In genomic region chr12:75876843-75877587, GRCh38 we compare ENCODE assay signal across 14 cellular contexts.
DNase-seq lines count a peak whose midpoint lies in the region; ATAC-seq and TF ChIP-seq lines count a peak whose summit lies in the region.
"Had no signal": no experiment of that assay in that cellular context is flagged by ENCODE, and none has a peak within 500 bp of the region (broad histone marks: within the 10 kb centered on the region; RNA-seq: fewer than 3 reads in every experiment).

No MANE protein-coding gene starts in this region.

- no peak for TF ChIP-seq CTCF in thoracic aorta (IDR thresholded peaks at IDR 0.05)

- peaks cover 0 to 23% of the 10 kb centered on the region in 2 donors for H3K4me1 ChIP-seq in thoracic aorta (ENCODE audit: control insufficient read depth in 1 of 2, low read depth in 2 of 2)
- H3K4me1 ChIP-seq: colonic mucosa had no signal

- peaks cover 24% of the 10 kb centered on the region for H3K4me1 Mint-ChIP-seq in activated CD4-positive, alpha-beta T cell treated with anti-CD3 and anti-CD28 coated beads, Interleukin-2, amount 10 ng/mL, durations not matched to agents 24 days and 14 days
- peaks cover 26% of the 10 kb centered on the region for H3K4me1 Mint-ChIP-seq in activated naive CD8-positive, alpha-beta T cell treated with anti-CD3 and anti-CD28 coated beads, Interleukin-2, amount 50 U/mL, for 24 hours

- H3K9me3 ChIP-seq in thoracic aorta: no peaks in the 10 kb centered on the region
- H3K9me3 ChIP-seq: colonic mucosa had no signal

- ATAC-seq in activated naive CD8-positive, alpha-beta T cell treated with anti-CD3 and anti-CD28 coated beads, Interleukin-2, amount 50 U/mL, for 24 hours: peak; percentile 68
- ATAC-seq in thoracic aorta (ENCODE audit: insufficient number of reproducible peaks, low FRiP score, low read depth): no peak
- no peak for ATAC-seq in HG02981 (IDR thresholded peaks at IDR 0.05; ENCODE audit: unreplicated experiment)
- no peak for ATAC-seq in left colon

- H3K27ac ChIP-seq in thoracic aorta: no peak overlapping the region
- H3K27ac ChIP-seq: colonic mucosa, RWPE1 had no signal

- no peak overlapping the region for H3K4me3 Mint-ChIP-seq in activated CD4-positive, alpha-beta T cell treated with anti-CD3 and anti-CD28 coated beads, Interleukin-2, amount 10 ng/mL, durations not matched to agents 24 days and 14 days
- H3K4me3 Mint-ChIP-seq in activated naive CD8-positive, alpha-beta T cell treated with anti-CD3 and anti-CD28 coated beads, Interleukin-2, amount 50 U/mL, for 24 hours: peak overlapping the region; percentile 51
- H3K4me3 Mint-ChIP-seq: T-helper 1 cell treated with Interleukin-12 subunit alpha and Interleukin-12 subunit beta and Interleukin-4 antibody, amounts not matched to agents 30 μg/mL and 1 μg/mL, for 36 hours had no signal

- peaks cover 12% of the 10 kb centered on the region for H3K9me3 Mint-ChIP-seq in activated CD4-positive, alpha-beta T cell treated with anti-CD3 and anti-CD28 coated beads, Interleukin-2, amount 10 ng/mL, durations not matched to agents 24 days and 14 days
- peaks cover 5% of the 10 kb centered on the region for H3K9me3 Mint-ChIP-seq in activated naive CD8-positive, alpha-beta T cell treated with anti-CD3 and anti-CD28 coated beads, Interleukin-2, amount 50 U/mL, for 24 hours

- H3K27ac Mint-ChIP-seq in activated CD4-positive, alpha-beta T cell treated with anti-CD3 and anti-CD28 coated beads, Interleukin-2, amount 10 ng/mL, durations not matched to agents 24 days and 14 days: peak overlapping the region; percentile 39
- H3K27ac Mint-ChIP-seq in activated naive CD8-positive, alpha-beta T cell treated with anti-CD3 and anti-CD28 coated beads, Interleukin-2, amount 50 U/mL, for 24 hours: peak overlapping the region; percentile 75
- H3K27ac Mint-ChIP-seq: T-helper 1 cell treated with Interleukin-12 subunit alpha and Interleukin-12 subunit beta and Interleukin-4 antibody, amounts not matched to agents 30 μg/mL and 1 μg/mL, for 36 hours had no signal

- H3K36me3 ChIP-seq in thoracic aorta: no peaks in the 10 kb centered on the region
- H3K36me3 ChIP-seq: colonic mucosa had no signal

- no peaks in the 10 kb centered on the region for H3K27me3 ChIP-seq in thoracic aorta (replicated peaks; ENCODE audit: insufficient read depth)
- H3K27me3 ChIP-seq: colonic mucosa had no signal

- intact Hi-C loops in activated CD4-positive, alpha-beta T cell treated with anti-CD3 and anti-CD28 coated beads, Interleukin-2, amount 10 ng/mL, durations not matched to agents 24 days and 14 days (cut with micrococcal nuclease): no loop called here
- intact Hi-C loops in left colon (cut with DNase I, micrococcal nuclease): no loop called here

- H3K27me3 Mint-ChIP-seq in activated CD4-positive, alpha-beta T cell treated with anti-CD3 and anti-CD28 coated beads, Interleukin-2, amount 10 ng/mL, durations not matched to agents 24 days and 14 days: peaks cover 48% of the 10 kb centered on the region
- H3K27me3 Mint-ChIP-seq in activated naive CD8-positive, alpha-beta T cell treated with anti-CD3 and anti-CD28 coated beads, Interleukin-2, amount 50 U/mL, for 24 hours: peaks cover 39% of the 10 kb centered on the region

- H3K4me3 ChIP-seq in thoracic aorta: peak overlapping the region; percentile 61
- H3K4me3 ChIP-seq: colonic mucosa had no signal

- DNase-seq in activated CD4-positive, alpha-beta T cell treated with anti-CD3 and anti-CD28 coated beads, Interleukin-2, amount 10 ng/mL, durations not matched to agents 24 days and 14 days: no peak
- no peak for DNase-seq in activated CD4-positive, alpha-beta T cell treated with anti-CD3 and anti-CD28 coated beads, Interleukin-2, amount 50 U/mL, for 1 hour
- no peak for DNase-seq in activated naive CD8-positive, alpha-beta T cell treated with anti-CD3 and anti-CD28 coated beads, Interleukin-2, amount 50 U/mL, for 24 hours
- DNase-seq in kidney glomerular epithelial cell (lab: John Stamatoyannopoulos, UW) (peak; percentile 15), thoracic aorta (ENCODE audit: low spot score) (no peak), putamen (ENCODE audit: low spot score) (no peak), left colon (no peak)
- DNase-seq: colonic mucosa, erythroblast, Karpas-422, NCI-H526 treated with DMSO at 0.1 percent for 48 hours had no signal

- H3K36me3 Mint-ChIP-seq in activated CD4-positive, alpha-beta T cell treated with anti-CD3 and anti-CD28 coated beads, Interleukin-2, amount 10 ng/mL, durations not matched to agents 24 days and 14 days (ENCODE audit: low read depth): no peaks in the 10 kb centered on the region
- H3K36me3 Mint-ChIP-seq in activated naive CD8-positive, alpha-beta T cell treated with anti-CD3 and anti-CD28 coated beads, Interleukin-2, amount 50 U/mL, for 24 hours (ENCODE audit: low read depth): no peaks in the 10 kb centered on the region
